ENCODE assay signal across 2 cellular contexts in genomic region chr13:73748404-73748803, GRCh38.
TF ChIP-seq lines count a peak whose summit lies in the region.

No MANE protein-coding gene starts in this region.

TF ChIP-seq in HepG2, 621 proteins besides CTCF, POLR2A, EP300 and RAD21:
- TF ChIP-seq ZNF564 (CRISPR knock-in tag; IDR thresholded peaks at IDR 0.05): peak; percentile 90; the same call in 1 of the 2 replicates
- 0 out of 2 replicates have a peak, but pooled peaks have one; percentile 52 for TF ChIP-seq ZNF264 (CRISPR knock-in tag; IDR thresholded peaks at IDR 0.05)
- no peak for TF ChIP-seq LBX2 (CRISPR knock-in tag; IDR thresholded peaks at IDR 0.05; ENCODE audit: borderline replicate concordance)
- TF ChIP-seq ZMYM4 (CRISPR knock-in tag; IDR thresholded peaks at IDR 0.05): no peak
- TF ChIP-seq ZNF30 (CRISPR knock-in tag; IDR thresholded peaks at IDR 0.05): no peak

TF ChIP-seq in HEK293, 187 proteins besides CTCF, POLR2A, EP300 and RAD21:
- TF ChIP-seq ZNF623 (tag by site-specific recombination; IDR thresholded peaks at IDR 0.05) (no peak), SETDB1 (IDR thresholded peaks at IDR 0.05; ENCODE audit: insufficient read length, low read length) (peak; percentile 26)
